Comparison of ENCODE assay signal across 1 cellular context in the genomic region with DNA sequence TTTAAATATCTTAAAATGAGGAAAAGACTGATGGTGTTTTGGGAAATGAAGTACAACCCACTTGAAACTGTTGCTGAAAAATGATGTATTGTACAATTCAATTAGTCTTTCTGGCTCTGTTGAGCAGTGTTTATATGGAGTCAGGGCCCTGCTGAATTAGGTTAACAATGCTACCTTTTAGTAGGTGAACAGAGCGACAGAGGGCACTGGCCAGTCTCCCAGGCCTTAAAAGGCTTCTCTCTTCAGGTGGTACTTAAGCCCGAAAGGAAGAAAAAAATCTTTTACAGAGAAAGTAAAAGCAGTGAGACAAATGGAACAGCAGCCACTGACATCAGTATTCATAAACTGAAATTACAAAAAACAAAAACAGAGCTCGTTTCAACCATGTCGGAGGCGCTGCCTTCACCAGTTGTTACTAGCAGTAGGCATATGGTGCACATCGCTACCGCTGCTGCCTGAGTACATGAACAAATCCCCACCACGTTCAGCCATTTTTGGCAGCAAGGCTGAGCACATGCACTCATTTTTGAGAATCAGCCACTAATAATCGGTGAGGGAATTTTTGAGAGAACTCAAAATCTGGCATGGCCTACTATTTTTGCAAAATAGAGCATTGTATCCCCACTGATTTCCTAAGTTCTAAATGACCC.
TF ChIP-seq lines count a peak whose summit lies in the region.

No MANE protein-coding gene starts in this region.

TF ChIP-seq in GM23338, 12 proteins besides CTCF, POLR2A, EP300 and RAD21 (continued from another document):
- TF ChIP-seq, protein P1, sequence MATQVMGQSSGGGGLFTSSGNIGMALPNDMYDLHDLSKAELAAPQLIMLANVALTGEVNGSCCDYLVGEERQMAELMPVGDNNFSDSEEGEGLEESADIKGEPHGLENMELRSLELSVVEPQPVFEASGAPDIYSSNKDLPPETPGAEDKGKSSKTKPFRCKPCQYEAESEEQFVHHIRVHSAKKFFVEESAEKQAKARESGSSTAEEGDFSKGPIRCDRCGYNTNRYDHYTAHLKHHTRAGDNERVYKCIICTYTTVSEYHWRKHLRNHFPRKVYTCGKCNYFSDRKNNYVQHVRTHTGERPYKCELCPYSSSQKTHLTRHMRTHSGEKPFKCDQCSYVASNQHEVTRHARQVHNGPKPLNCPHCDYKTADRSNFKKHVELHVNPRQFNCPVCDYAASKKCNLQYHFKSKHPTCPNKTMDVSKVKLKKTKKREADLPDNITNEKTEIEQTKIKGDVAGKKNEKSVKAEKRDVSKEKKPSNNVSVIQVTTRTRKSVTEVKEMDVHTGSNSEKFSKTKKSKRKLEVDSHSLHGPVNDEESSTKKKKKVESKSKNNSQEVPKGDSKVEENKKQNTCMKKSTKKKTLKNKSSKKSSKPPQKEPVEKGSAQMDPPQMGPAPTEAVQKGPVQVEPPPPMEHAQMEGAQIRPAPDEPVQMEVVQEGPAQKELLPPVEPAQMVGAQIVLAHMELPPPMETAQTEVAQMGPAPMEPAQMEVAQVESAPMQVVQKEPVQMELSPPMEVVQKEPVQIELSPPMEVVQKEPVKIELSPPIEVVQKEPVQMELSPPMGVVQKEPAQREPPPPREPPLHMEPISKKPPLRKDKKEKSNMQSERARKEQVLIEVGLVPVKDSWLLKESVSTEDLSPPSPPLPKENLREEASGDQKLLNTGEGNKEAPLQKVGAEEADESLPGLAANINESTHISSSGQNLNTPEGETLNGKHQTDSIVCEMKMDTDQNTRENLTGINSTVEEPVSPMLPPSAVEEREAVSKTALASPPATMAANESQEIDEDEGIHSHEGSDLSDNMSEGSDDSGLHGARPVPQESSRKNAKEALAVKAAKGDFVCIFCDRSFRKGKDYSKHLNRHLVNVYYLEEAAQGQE (IDR thresholded peaks at IDR 0.05; ENCODE audit: unreplicated experiment): no peak
- TF ChIP-seq ZNF114 (CRISPR knock-in tag; IDR thresholded peaks at IDR 0.05) (no peak), EZH2 (IDR thresholded peaks at IDR 0.05; ENCODE audit: low read depth, unreplicated experiment) (no peak), EZH2phosphoT487 (IDR thresholded peaks at IDR 0.05; ENCODE audit: unreplicated experiment) (no peak)
